ENCODE assay signal across 11 cellular contexts in genomic region chr11:7904910-7905309, GRCh38. TPM values are rescaled to one million over a fixed set of nuclear protein-coding genes. Genes with fewer than 3 reads are reported as not detected.
DNase-seq lines count a peak whose midpoint lies in the region; ATAC-seq and TF ChIP-seq lines count a peak whose summit lies in the region.
"Had no signal": no experiment of that assay in that cellular context is flagged by ENCODE, and none has a peak within 500 bp of the region (broad histone marks: within the 10 kb centered on the region; RNA-seq: fewer than 3 reads in every experiment).

No MANE protein-coding gene starts in this region.

- H3K27me3 ChIP-seq in HCT116 (ENCODE audit: insufficient read depth, low read length): peaks cover 41% of the 10 kb centered on the region
- H3K27me3 ChIP-seq in iPS-15b (ENCODE audit: control insufficient read depth, insufficient read depth, low read length): no peaks in the 10 kb centered on the region
- no peaks in the 10 kb centered on the region for H3K27me3 ChIP-seq in tibial artery
- peaks cover 11% of the 10 kb centered on the region for H3K27me3 ChIP-seq in HAP-1 (ENCODE audit: low read depth)
- H3K27me3 ChIP-seq: pancreas had no signal

- no peaks in the 10 kb centered on the region for H3K4me1 ChIP-seq in HCT116 (ENCODE audit: control insufficient read depth in 1 of 2, insufficient read depth in 2 of 2, low read length in 2 of 2)
- peaks cover 44% of the 10 kb centered on the region for H3K4me1 ChIP-seq in iPS-15b (ENCODE audit: control insufficient read depth, insufficient read depth, low read length)
- no peaks in the 10 kb centered on the region for H3K4me1 ChIP-seq in tibial artery
- H3K4me1 ChIP-seq in HAP-1: no peaks in the 10 kb centered on the region

- TF ChIP-seq RAD21 in HCT116 (IDR thresholded peaks at IDR 0.05; ENCODE audit: low read depth): peak; percentile 19; the same call in 1 of the 2 replicates

- RAD21 ChIA-PET in HCT116 (lab: Charles Lee; ENCODE audit: low non-redundant PET in 1 of 2, low total read pairs in 2 of 2, uncharacterized antibody in 2 of 2, unreplicated experiment in 2 of 2): interaction anchor here in 1 of 2 experiments (1.1 kb wide), 1 partner anchor 82 kb away, joined by 4 read pairs; the partner anchor contains the start of gene EIF3F

- BruUV-seq in HCT116 (replicated peaks; lab: Mats Ljungman, UMichigan): no TSS peak

- no peaks in the 10 kb centered on the region for H3K9me2 ChIP-seq in HCT116 (ENCODE audit: insufficient read depth)

- ATAC-seq in HCT116 (no peak), GM18873 (IDR thresholded peaks at IDR 0.05; ENCODE audit: low FRiP score, unreplicated experiment) (no peak)
- ATAC-seq: K562 had no signal

- DNase-seq in HCT116 (ENCODE audit: low read depth, low spot score) (no peak), astrocyte of the hippocampus (ENCODE audit: low read depth, low spot score) (peak; percentile 32), stromal cell of bone marrow (ENCODE audit: low read depth) (peak; percentile 47), tibial artery (no peak), HAP-1 (ENCODE audit: low spot score in 2 of 2) (no peak), NCI-H510A (lab: John Stamatoyannopoulos, UW) (no peak)
- DNase-seq: NCI-H510A treated with DMSO at 0.1 percent for 48 hours, pancreas had no signal

- H3K4me2 ChIP-seq in HCT116 (ENCODE audit: low read length): no peak overlapping the region

- TF ChIP-seq CTCF in HCT116 (IDR thresholded peaks at IDR 0.05 in 2 of 3, conservative IDR thresholded peaks at IDR 0.05 in 1 of 3; ENCODE audit: borderline replicate concordance in 1 of 3, insufficient read depth in 1 of 3, low read depth in 2 of 3, low read length in 2 of 3) (no peak), tibial artery (IDR thresholded peaks at IDR 0.05) (no peak)

- H3K9me3 ChIP-seq in HCT116 (ENCODE audit: control insufficient read depth in 1 of 2, insufficient read depth in 1 of 2, low read depth in 1 of 2, low read length in 2 of 2) (no peaks in the 10 kb centered on the region), iPS-15b (ENCODE audit: control insufficient read depth, insufficient read depth, low read length) (no peaks in the 10 kb centered on the region), tibial artery (no peaks in the 10 kb centered on the region), HAP-1 (no peaks in the 10 kb centered on the region)
- H3K9me3 ChIP-seq: pancreas had no signal

- CTCF ChIA-PET in HCT116 (lab: Charles Lee): interaction anchor here (0.9 to 1.5 kb wide), 2 partner anchors 81 to 82 kb away, joined by 3 to 5 read pairs; partner anchors contain the start of gene EIF3F

- H3K9ac ChIP-seq in HCT116 (ENCODE audit: low read length) (no peak overlapping the region), iPS-15b (ENCODE audit: low read depth, low read length) (peak overlapping the region; percentile 29)

- in situ Hi-C loops in HAP-1 (cut with MboI; ENCODE audit: low sequenced_read_pairs): no loop called here

- H3K4me3 ChIP-seq in HCT116 (replicated peaks in 1 of 2; ENCODE audit: low read depth in 1 of 2, low read length in 2 of 2) (no peak overlapping the region), iPS-15b (ENCODE audit: low read depth, low read length) (peak overlapping the region; percentile 8), tibial artery (no peak overlapping the region), HAP-1 (no peak overlapping the region)
- H3K4me3 ChIP-seq: K562, pancreas had no signal

- no peak overlapping the region for H2AFZ ChIP-seq in HCT116 (ENCODE audit: low read depth, low read length, poor library complexity, severe bottlenecking)

- POLR2A ChIA-PET in HCT116 (lab: Charles Lee): no interaction called here

- intact Hi-C loops in HCT116 (cut with micrococcal nuclease): loop anchor here (5.0 kb wide), 1 partner anchor 82 kb away; the partner anchor contains the start of gene EIF3F
- intact Hi-C loops in tibial artery (cut with DNase I; ENCODE audit: low total_unique reads): loop anchor here (5.0 kb wide), 1 partner anchor 82 kb away; the partner anchor contains the start of gene EIF3F

- no peaks in the 10 kb centered on the region for H3K79me2 ChIP-seq in HCT116 (ENCODE audit: insufficient read depth, low read length)

- H3K36me3 ChIP-seq in HCT116 (ENCODE audit: control insufficient read depth in 1 of 2, insufficient read depth in 2 of 2, low read length in 2 of 2): no peaks in the 10 kb centered on the region
- no peaks in the 10 kb centered on the region for H3K36me3 ChIP-seq in iPS-15b (ENCODE audit: control insufficient read depth, insufficient read depth, low read length)
- H3K36me3 ChIP-seq in tibial artery: no peaks in the 10 kb centered on the region
- no peaks in the 10 kb centered on the region for H3K36me3 ChIP-seq in HAP-1 (replicated peaks)
- H3K36me3 ChIP-seq: pancreas had no signal

- no peaks in the 10 kb centered on the region for H4K20me1 ChIP-seq in HCT116 (ENCODE audit: insufficient read depth)

- H3K27ac ChIP-seq in HCT116 (ENCODE audit: low read depth, low read length) (no peak overlapping the region), tibial artery (no peak overlapping the region)

- no peak for TF ChIP-seq POLR2A in HCT116 (IDR thresholded peaks at IDR 0.05; ENCODE audit: borderline replicate concordance, extremely low read depth, insufficient read depth, insufficient read length)

TF ChIP-seq in HCT116, 20 proteins besides CTCF, POLR2A, EP300 and RAD21:
- TF ChIP-seq SIN3A (IDR thresholded peaks at IDR 0.05; ENCODE audit: low read depth): no peak
- TF ChIP-seq ELF1 (IDR thresholded peaks at IDR 0.05; ENCODE audit: borderline replicate concordance, low read depth): no peak
- TF ChIP-seq MAX (IDR thresholded peaks at IDR 0.05): no peak
- no peak for TF ChIP-seq FOSL1 (IDR thresholded peaks at IDR 0.05; ENCODE audit: low read depth)
- no peak for TF ChIP-seq ZNF274 (IDR thresholded peaks at IDR 0.05; ENCODE audit: low read depth, low read length)
- TF ChIP-seq EZH2phosphoT487 (IDR thresholded peaks at IDR 0.05; ENCODE audit: borderline replicate concordance): no peak
- no peak for TF ChIP-seq SRF (IDR thresholded peaks at IDR 0.05; ENCODE audit: low read depth)
- TF ChIP-seq ZBTB33 (IDR thresholded peaks at IDR 0.05; ENCODE audit: extremely low read depth, insufficient replicate concordance, low read length): no peak
- TF ChIP-seq TCF7L2 (IDR thresholded peaks at IDR 0.05; ENCODE audit: borderline replicate concordance, extremely low read depth, insufficient read depth, insufficient read length): no peak
- TF ChIP-seq POLR2AphosphoS5 (IDR thresholded peaks at IDR 0.05; ENCODE audit: low read depth, low read length): no peak
- no peak for TF ChIP-seq CBX3 (IDR thresholded peaks at IDR 0.05; ENCODE audit: low read depth)
- no peak for TF ChIP-seq EZH2 (IDR thresholded peaks at IDR 0.05)
- TF ChIP-seq JUND (IDR thresholded peaks at IDR 0.05): no peak
- no peak for TF ChIP-seq SP1 (IDR thresholded peaks at IDR 0.05; ENCODE audit: low read depth)
- no peak for TF ChIP-seq ZFX (IDR thresholded peaks at IDR 0.05)
- TF ChIP-seq ATF3 (IDR thresholded peaks at IDR 0.05): no peak
- TF ChIP-seq EGR1 (IDR thresholded peaks at IDR 0.05; ENCODE audit: low read depth): no peak

RNA-seq across cellular contexts. Expression of gene OR10A6, which starts 26.2 kb away (rescaled TPM):
- not detected for total RNA-seq in HCT116 (2021; ENCODE audit: unreplicated experiment)
- not detected in 2 replicates for polyA plus RNA-seq in HCT116 (2012)
- total RNA-seq: K562, pancreas had no signal
- polyA plus RNA-seq: K562, pancreas had no signal

RNA-seq across cellular contexts. Expression of gene OR10A3, which starts 36.6 kb away (rescaled TPM):
- not detected for total RNA-seq in HCT116 (2021; ENCODE audit: unreplicated experiment)
- not detected in 2 replicates for polyA plus RNA-seq in HCT116 (2012)
- total RNA-seq: K562, pancreas had no signal
- polyA plus RNA-seq: K562, pancreas had no signal

Comparison
In these comparisons a context has a peak if more than half of its experiments do, and no peak if none do; other contexts are left out.
1. DNase-seq: peak in astrocyte of the hippocampus (single experiment) and stromal cell of bone marrow (single experiment); none in HCT116 (single experiment), tibial artery (0 of 2), HAP-1 (0 of 2) and NCI-H510A (single experiment).